21 cellular contexts compared by ENCODE assay signal in genomic region chr3:11322931-11323330, GRCh38. TPM values are rescaled to one million over a fixed set of nuclear protein-coding genes. Genes with fewer than 3 reads are reported as not detected.
DNase-seq lines count a peak whose midpoint lies in the region; ATAC-seq, FAIRE-seq and TF ChIP-seq lines count a peak whose summit lies in the region.
"Had no signal": no experiment of that assay in that cellular context is flagged by ENCODE, and none has a peak within 500 bp of the region (broad histone marks: within the 10 kb centered on the region; RNA-seq: fewer than 3 reads in every experiment).

No MANE protein-coding gene starts in this region.

- no peaks in the 10 kb centered on the region for H4K20me1 ChIP-seq in HepG2 (ENCODE audit: insufficient read depth, low read length)

- H3K4me3 ChIP-seq in adipocyte (ENCODE audit: low read length) (peak overlapping the region; percentile 40), dorsolateral prefrontal cortex (no peak overlapping the region), vagina (no peak overlapping the region), HepG2 (replicated peaks in 1 of 3; ENCODE audit: insufficient read depth in 1 of 3, low read depth in 2 of 3, low read length in 3 of 3) (no peak overlapping the region)

- in situ Hi-C loops in HepG2 (cut with HindIII; ENCODE audit: extremely low pct_ligation_motif_present, low pct_unique_long_range_greater_than_20kb), result no loop called here
- in situ Hi-C loops in G401 (cut with HindIII; ENCODE audit: low sequenced_read_pairs), result no loop called here

- peak; percentile 56 for ATAC-seq in left lobe of liver
- no peak for ATAC-seq in HepG2
- ATAC-seq: Panc1 had no signal

- H3K4me2 ChIP-seq in HepG2 (ENCODE audit: low read depth, low read length), result no peak overlapping the region
- H3K4me2 ChIP-seq: KMS-11 had no signal

- no peaks in the 10 kb centered on the region for H3K79me2 ChIP-seq in HepG2 (ENCODE audit: insufficient read depth, low read length)

- H3K27me3 ChIP-seq in adipocyte (replicated peaks; ENCODE audit: control insufficient read depth, insufficient read depth, low read length), result no peaks in the 10 kb centered on the region
- no peaks in the 10 kb centered on the region for H3K27me3 ChIP-seq in dorsolateral prefrontal cortex
- no peaks in the 10 kb centered on the region for H3K27me3 ChIP-seq in vagina
- H3K27me3 ChIP-seq in HepG2 (ENCODE audit: control insufficient read depth in 1 of 2, insufficient read depth in 2 of 2, low read length in 2 of 2), result no peaks in the 10 kb centered on the region

- H3K27ac ChIP-seq in dorsolateral prefrontal cortex (peak overlapping the region in 37 of 59 donors; percentile 1 to 79 (median 42)), vagina (peak overlapping the region; percentile 54), HepG2 (ENCODE audit: extremely low read length, insufficient read depth, low read length) (no peak overlapping the region)
- H3K27ac ChIP-seq: KMS-11, RWPE1 had no signal

- H3K9me3 ChIP-seq in adipocyte (ENCODE audit: control insufficient read depth, low read length), result no peaks in the 10 kb centered on the region
- H3K9me3 ChIP-seq in vagina, result no peaks in the 10 kb centered on the region
- H3K9me3 ChIP-seq in HepG2 (ENCODE audit: low read length), result no peaks in the 10 kb centered on the region

- no peak overlapping the region for H2AFZ ChIP-seq in HepG2 (ENCODE audit: low read length)

- peaks cover 46% of the 10 kb centered on the region for H3K36me3 ChIP-seq in adipocyte (ENCODE audit: control insufficient read depth, insufficient read depth, low read length, severe bottlenecking)
- peaks cover 1 to 36% of the 10 kb centered on the region in 2 donors for H3K36me3 ChIP-seq in vagina
- peaks cover 3 to 22% of the 10 kb centered on the region in 2 experiments; a peak in 4 of 5 replicates for H3K36me3 ChIP-seq in HepG2 (replicated peaks in 1 of 2; ENCODE audit: control insufficient read depth in 1 of 2, insufficient read depth in 2 of 2, low read length in 2 of 2)

- 80% methylated on average over 2 of the region's 2 CpGs for WGBS in HepG2 (ENCODE audit: low lambda C conversion rate)

- no peak for DNase-seq in adipocyte (ENCODE audit: low read depth)
- no peak for DNase-seq in dorsolateral prefrontal cortex
- DNase-seq in left lobe of liver (ENCODE audit: low spot score), result no peak
- DNase-seq in vagina (ENCODE audit: extremely low spot score in 2 of 2), result no peak
- DNase-seq in iPS-NIHi7 (ENCODE audit: extremely low spot score), result no peak
- DNase-seq in HepG2 (ENCODE audit: low spot score), result no peak
- no peak for DNase-seq in G401 (ENCODE audit: low spot score)
- DNase-seq: Calu3, DMS79 treated with DMSO at 0.1 percent for 48 hours, MM.1S, NCI-H1417, NCI-H1694, NCI-H2029 treated with DMSO at 0.1 percent for 48 hours, NCI-H446 treated with DMSO at 0.1 percent for 48 hours, NCI-H526 treated with DMSO at 0.1 percent for 48 hours, SHP77 had no signal

- BruUV-seq in HepG2 (replicated peaks; lab: Mats Ljungman, UMichigan), result no TSS peak

- POLR2A ChIA-PET in HepG2 (lab: Yijun Ruan, JAX), result no interaction called here

- no peak for TF ChIP-seq CTCF in dorsolateral prefrontal cortex (IDR thresholded peaks at IDR 0.05 in 54 of 56, conservative IDR thresholded peaks at IDR 0.05 in 2 of 56; ENCODE audit: low read depth in 1 of 56, partially characterized antibody in 56 of 56)
- no peak for TF ChIP-seq CTCF in vagina (IDR thresholded peaks at IDR 0.05)
- no peak for TF ChIP-seq CTCF in HepG2 (CRISPR knock-in tag; IDR thresholded peaks at IDR 0.05)

- H3K9ac ChIP-seq in adipocyte (ENCODE audit: low read length), result no peak overlapping the region
- H3K9ac ChIP-seq in HepG2 (ENCODE audit: insufficient read depth, low read depth, low read length), result no peak overlapping the region
- H3K9ac ChIP-seq: KMS-11 had no signal

- CTCF ChIA-PET in HepG2 (lab: Yijun Ruan, JAX; ENCODE audit: low intra/inter-chr PET ratio, low total read pairs), result no interaction called here

- H3K4me1 ChIP-seq in adipocyte (ENCODE audit: control insufficient read depth, insufficient read depth, low read length) (peaks cover 19% of the 10 kb centered on the region), vagina (peaks cover 9% of the 10 kb centered on the region), HepG2 (ENCODE audit: insufficient read depth, low read length) (peaks cover 8% of the 10 kb centered on the region)

- TF ChIP-seq POLR2A in vagina (IDR thresholded peaks at IDR 0.05) (no peak), HepG2 (IDR thresholded peaks at IDR 0.05; ENCODE audit: insufficient read depth in 1 of 2, low read depth in 2 of 2, low read length in 2 of 2) (no peak)

- TF ChIP-seq EP300 in HepG2 (IDR thresholded peaks at IDR 0.05; ENCODE audit: low read depth in 2 of 2, low read length in 2 of 2) (no peak), HepG2 (CRISPR knock-in tag; IDR thresholded peaks at IDR 0.05; ENCODE audit: borderline replicate concordance) (no peak)

- no peak for FAIRE-seq in HepG2 (lab: Jason Lieb, UNC)
- FAIRE-seq: GM12892, H54 had no signal

- no peak for TF ChIP-seq RAD21 in HepG2 (CRISPR knock-in tag; IDR thresholded peaks at IDR 0.05)

- intact Hi-C loops in dorsolateral prefrontal cortex (cut with DNase I) (loop anchor here (5.0 to 10.0 kb wide), 2 partner anchors 88 to 376 kb away; no protein-coding TSS in a partner anchor), vagina (cut with DNase I) (no loop called here), HepG2 (cut with micrococcal nuclease; ENCODE audit: unreplicated experiment) (no loop called here)

TF ChIP-seq in HepG2, 621 proteins besides CTCF, POLR2A, EP300 and RAD21 (continues in another document):
- TF ChIP-seq ZNF567 (CRISPR knock-in tag; IDR thresholded peaks at IDR 0.05; ENCODE audit: borderline replicate concordance) (no peak), MIXL1 (CRISPR knock-in tag; IDR thresholded peaks at IDR 0.05) (no peak), GATA4 (IDR thresholded peaks at IDR 0.05; ENCODE audit: borderline replicate concordance, low read depth) (no peak), CHCHD3 (CRISPR knock-in tag; IDR thresholded peaks at IDR 0.05) (no peak), MIER3 (CRISPR knock-in tag; IDR thresholded peaks at IDR 0.05; ENCODE audit: borderline replicate concordance) (no peak), KLF11 (CRISPR knock-in tag; IDR thresholded peaks at IDR 0.05) (no peak), BCL3 (CRISPR knock-in tag; IDR thresholded peaks at IDR 0.05) (no peak), ZNF883 (CRISPR knock-in tag; IDR thresholded peaks at IDR 0.05; ENCODE audit: not compliant biosample characterization) (no peak), BRD4 (CRISPR knock-in tag; IDR thresholded peaks at IDR 0.05) (no peak), ZNF709 (CRISPR knock-in tag; IDR thresholded peaks at IDR 0.05) (no peak), TRIM24 (CRISPR knock-in tag; IDR thresholded peaks at IDR 0.05) (no peak), ZNF558 (CRISPR knock-in tag; IDR thresholded peaks at IDR 0.05; ENCODE audit: borderline replicate concordance) (no peak), LBX2 (CRISPR knock-in tag; IDR thresholded peaks at IDR 0.05; ENCODE audit: borderline replicate concordance) (no peak), MXD4 (CRISPR knock-in tag; IDR thresholded peaks at IDR 0.05) (no peak)

RNA-seq across cellular contexts. Expression of gene ATG7, which starts 50.7 kb away (rescaled TPM):
- total RNA-seq in dorsolateral prefrontal cortex (10 to 100 TPM; 48.9 to 92.7 (median 70.5) TPM), left lobe of liver (12.2 TPM), vagina (55.0 TPM), HepG2 (2016; rRNA removed; fragmentation: Illumina TruSeq; extraction: Trizol) (22.1 and 31.4 TPM in 2 replicates)
- 15.8 and 23.9 TPM in 2 replicates for total RNA-seq in HepG2 (2016; cell fraction: cytosol; rRNA removed; fragmentation: Illumina TruSeq; extraction: Trizol; ENCODE audit: low read depth)
- 23.4 and 25.5 TPM in 2 replicates for total RNA-seq in HepG2 (2016; cell fraction: insoluble cytoplasmic fraction; rRNA removed; fragmentation: Illumina TruSeq; extraction: Trizol)
- total RNA-seq in HepG2 (2016; cell fraction: membrane; rRNA removed; fragmentation: Illumina TruSeq; extraction: Trizol), result 12.2 and 17.6 TPM in 2 replicates
- 30.5 and 30.8 TPM in 2 replicates for total RNA-seq in HepG2 (2016; cell fraction: nucleus; rRNA removed; fragmentation: Illumina TruSeq; extraction: Trizol)
- 7.8 and 7.9 TPM in 2 replicates for polyA plus RNA-seq in HepG2 (2011; rRNA removed)
- 8.6 and 9.9 TPM in 2 replicates for polyA plus RNA-seq in HepG2 (2011; cell fraction: cytosol; rRNA removed)
- 8.8 and 12.1 TPM in 2 replicates for polyA plus RNA-seq in HepG2 (2011; cell fraction: nucleus; rRNA removed)
- polyA plus RNA-seq in HepG2 (2012), result 7.2 and 9.9 TPM in 2 replicates
- polyA plus RNA-seq in HepG2 (2016; cell fraction: cytosol; fragmentation: Illumina TruSeq; extraction: Trizol; ENCODE audit: low read depth), result 3.6 and 4.5 TPM in 2 replicates
- 17.1 and 17.3 TPM in 2 replicates for polyA plus RNA-seq in HepG2 (2016; cell fraction: insoluble cytoplasmic fraction; fragmentation: Illumina TruSeq; extraction: Trizol; ENCODE audit: low read depth)
- 5.1 and 5.2 TPM in 2 replicates for polyA plus RNA-seq in HepG2 (2016; cell fraction: membrane; fragmentation: Illumina TruSeq; extraction: Trizol; ENCODE audit: low read depth)
- 6.9 and 8.1 TPM in 2 replicates for polyA plus RNA-seq in HepG2 (2016; cell fraction: nucleus; fragmentation: Illumina TruSeq; extraction: Trizol; ENCODE audit: insufficient read depth, low read depth)
- polyA minus RNA-seq in HepG2 (2011; rRNA and poly(A)+ RNA removed; ENCODE audit: low replicate concordance), result 20.6 and 45.9 TPM in 2 replicates
- polyA minus RNA-seq in HepG2 (2011; cell fraction: cytosol; rRNA and poly(A)+ RNA removed), result 9.0 and 9.6 TPM in 2 replicates
- 28.8 and 42.5 TPM in 2 replicates for polyA minus RNA-seq in HepG2 (2011; cell fraction: nucleus; rRNA and poly(A)+ RNA removed)
- total RNA-seq in G401 (2014; rRNA removed; shearing (Covaris generic)), result 37.5 and 48.5 TPM in 2 replicates

Comparison
In these comparisons a context has a peak if more than half of its experiments do, and no peak if none do; other contexts are left out.
1. intact Hi-C loops: an anchor here in dorsolateral prefrontal cortex (5.0 to 10.0 kb wide); none called in vagina and HepG2.